ENCODE assay signal across 8 cellular contexts in genomic region chr19:660793-661426, GRCh38. TPM values are rescaled to one million over a fixed set of nuclear protein-coding genes. Genes with fewer than 3 reads are reported as not detected.
DNase-seq lines count a peak whose midpoint lies in the region; ATAC-seq, FAIRE-seq and TF ChIP-seq lines count a peak whose summit lies in the region.

No MANE protein-coding gene starts in this region.

- peaks cover 9% of the 10 kb centered on the region for H3K4me1 ChIP-seq in HEK293 (ENCODE audit: control insufficient read depth, insufficient read depth, low read length)
- no peaks in the 10 kb centered on the region for H3K4me1 ChIP-seq in iPS-18a (ENCODE audit: control insufficient read depth, low read depth, low read length)
- H3K4me1 ChIP-seq in small intestine (ENCODE audit: control insufficient read depth in 2 of 2, insufficient read depth in 1 of 2, low read depth in 1 of 2, low read length in 1 of 2), result peaks cover 10 to 15% of the 10 kb centered on the region in 2 donors

- H3K36me3 ChIP-seq in HEK293 (ENCODE audit: control insufficient read depth in 2 of 2, insufficient read depth in 1 of 2, low read length in 2 of 2) (peaks cover 0 to 42% of the 10 kb centered on the region in 2 experiments; a peak in 1 of 3 replicates), iPS-18a (ENCODE audit: control insufficient read depth, low read depth, low read length) (no peaks in the 10 kb centered on the region), small intestine (ENCODE audit: control insufficient read depth in 2 of 2, insufficient read depth in 2 of 2, low read length in 2 of 2) (peaks cover 0 to 2% of the 10 kb centered on the region in 2 donors)

- POLR2A ChIA-PET in HEK293 (lab: Yijun Ruan, JAX), result interaction anchor here (0.5 kb wide), 1 partner anchor 1130 kb away, joined by 3 read pairs; no protein-coding TSS in a partner anchor
- POLR2A ChIA-PET in activated CD8-positive, alpha-beta T cell treated with anti-CD3 and anti-CD28 coated beads, Interleukin-2, amount 10 ng/mL, durations not matched to agents 7 days and 5 days (lab: Charles Lee), result interaction anchor here (0.8 to 1.4 kb wide), 2 partner anchors 19 to 29 kb away, joined by 3 to 4 read pairs; no protein-coding TSS in a partner anchor

- peak; percentile 6 for ATAC-seq in activated CD8-positive, alpha-beta T cell treated with anti-CD3 and anti-CD28 coated beads, Interleukin-2, amount 10 ng/mL, durations not matched to agents 7 days and 5 days
- no peak for ATAC-seq in HG02571 (IDR thresholded peaks at IDR 0.05; ENCODE audit: unreplicated experiment)
- no peak for ATAC-seq in GM21717 (IDR thresholded peaks at IDR 0.05; ENCODE audit: unreplicated experiment)

- WGBS in small intestine, 3 donors, result 5 to 22% (median 13%) methylated on average over 19 to 20 of the region's 20 CpGs

- TF ChIP-seq CTCF in HEK293 (tag by site-specific recombination; IDR thresholded peaks at IDR 0.05), result no peak

- H3K27ac Mint-ChIP-seq in activated CD8-positive, alpha-beta T cell treated with anti-CD3 and anti-CD28 coated beads, Interleukin-2, amount 10 ng/mL, durations not matched to agents 7 days and 5 days, result peak overlapping the region; percentile 97

- H3K27me3 ChIP-seq in iPS-18a (ENCODE audit: control insufficient read depth, insufficient read depth, low read length) (peaks cover 4% of the 10 kb centered on the region), small intestine (ENCODE audit: control insufficient read depth in 2 of 2, insufficient read depth in 2 of 2, low read length in 2 of 2) (no peaks in the 10 kb centered on the region)

- CTCF ChIA-PET in HEK293 (lab: Yijun Ruan, JAX), result interaction anchor here (0.6 kb wide), 1 partner anchor 141 kb away, joined by 3 read pairs; no protein-coding TSS in a partner anchor
- CTCF ChIA-PET in activated CD8-positive, alpha-beta T cell treated with anti-CD3 and anti-CD28 coated beads, Interleukin-2, amount 10 ng/mL, durations not matched to agents 7 days and 5 days (lab: Charles Lee), result interaction anchor here (0.6 to 1.4 kb wide), 4 partner anchors 27 to 150 kb away, joined by 3 to 5 read pairs (median 3); no protein-coding TSS in a partner anchor

- peak overlapping the region; percentile 2; the same call in 1 of the 2 replicates for H3K4me3 ChIP-seq in HEK293 (ENCODE audit: low read depth, low read length)
- H3K4me3 ChIP-seq in iPS-18a (ENCODE audit: low read length), result no peak overlapping the region
- peak overlapping the region; percentile 34 to 95 for H3K4me3 ChIP-seq in small intestine (ENCODE audit: low read depth in 1 of 2, low read length in 2 of 2)

- H3K9ac ChIP-seq in iPS-18a (ENCODE audit: low read length), result peak overlapping the region; percentile 84

- DNase-seq in activated CD8-positive, alpha-beta T cell treated with anti-CD3 and anti-CD28 coated beads, Interleukin-2, amount 10 ng/mL, durations not matched to agents 7 days and 5 days, result peak; percentile 30
- peak; percentile 95 for DNase-seq in small intestine
- no peak for DNase-seq in stimulated activated CD4-positive, alpha-beta T cell treated with anti-CD3 and anti-CD28 coated beads, Interleukin-4, amount 100 ng/mL, for 4 hours
- no peak for DNase-seq in NCI-H1105 (lab: John Stamatoyannopoulos, UW)

- no peaks in the 10 kb centered on the region for H3K9me3 Mint-ChIP-seq in activated CD8-positive, alpha-beta T cell treated with anti-CD3 and anti-CD28 coated beads, Interleukin-2, amount 10 ng/mL, durations not matched to agents 7 days and 5 days (ENCODE audit: insufficient read depth)

- no peaks in the 10 kb centered on the region for H3K9me3 ChIP-seq in HEK293 (ENCODE audit: control insufficient read depth, insufficient read depth, low read depth, low read length)
- H3K9me3 ChIP-seq in iPS-18a (ENCODE audit: control insufficient read depth, low read depth, low read length), result no peaks in the 10 kb centered on the region
- no peaks in the 10 kb centered on the region for H3K9me3 ChIP-seq in small intestine (ENCODE audit: control insufficient read depth, low read depth)

- H3K27ac ChIP-seq in HEK293 (ENCODE audit: extremely low read depth, low read depth, low read length), result peak overlapping the region; percentile 94
- H3K27ac ChIP-seq in iPS-18a (ENCODE audit: low read length), result no peak overlapping the region
- H3K27ac ChIP-seq in small intestine (ENCODE audit: low read depth in 1 of 2, low read length in 1 of 2), result peak overlapping the region; percentile 96 to 97

- peak overlapping the region; percentile 98 for H3K4me3 Mint-ChIP-seq in activated CD8-positive, alpha-beta T cell treated with anti-CD3 and anti-CD28 coated beads, Interleukin-2, amount 10 ng/mL, durations not matched to agents 7 days and 5 days

- H3K36me3 Mint-ChIP-seq in activated CD8-positive, alpha-beta T cell treated with anti-CD3 and anti-CD28 coated beads, Interleukin-2, amount 10 ng/mL, durations not matched to agents 7 days and 5 days (ENCODE audit: low read depth), result peaks cover 26% of the 10 kb centered on the region

- peaks cover 50% of the 10 kb centered on the region for H3K4me1 Mint-ChIP-seq in activated CD8-positive, alpha-beta T cell treated with anti-CD3 and anti-CD28 coated beads, Interleukin-2, amount 10 ng/mL, durations not matched to agents 7 days and 5 days (ENCODE audit: low read depth)

- no peak for FAIRE-seq in small intestine (lab: Jason Lieb, UNC)

- H3K27me3 Mint-ChIP-seq in activated CD8-positive, alpha-beta T cell treated with anti-CD3 and anti-CD28 coated beads, Interleukin-2, amount 10 ng/mL, durations not matched to agents 7 days and 5 days (ENCODE audit: low read depth), result no peaks in the 10 kb centered on the region

TF ChIP-seq in HEK293, 187 proteins besides CTCF, POLR2A, EP300 and RAD21:
- TF ChIP-seq ZNF311 (tag by site-specific recombination; IDR thresholded peaks at IDR 0.05; ENCODE audit: borderline replicate concordance) (no peak), IKZF3 (tag by site-specific recombination; IDR thresholded peaks at IDR 0.05) (no peak), ZNF121 (tag by site-specific recombination; IDR thresholded peaks at IDR 0.05) (no peak), ZNF18 (tag by site-specific recombination; IDR thresholded peaks at IDR 0.05) (no peak), ZXDB (tag by site-specific recombination; IDR thresholded peaks at IDR 0.05) (peak; percentile 88), ZNF639 (tag by site-specific recombination; IDR thresholded peaks at IDR 0.05) (no peak), ZNF16 (tag by site-specific recombination; IDR thresholded peaks at IDR 0.05; ENCODE audit: low read depth) (no peak), ZNF791 (tag by site-specific recombination; IDR thresholded peaks at IDR 0.05) (no peak), ZNF529 (tag by site-specific recombination; IDR thresholded peaks at IDR 0.05; ENCODE audit: insufficient replicate concordance) (no peak), ZIC2 (tag by site-specific recombination; IDR thresholded peaks at IDR 0.05) (peak; percentile 68), ZNF211 (tag by site-specific recombination; IDR thresholded peaks at IDR 0.05; ENCODE audit: low read depth) (no peak)

RNA-seq across cellular contexts. Expression of gene RNF126, which starts 2.1 kb away (rescaled TPM):
- 10 to 100 TPM; 71.3 to 78.4 TPM for total RNA-seq in activated CD8-positive, alpha-beta T cell treated with anti-CD3 and anti-CD28 coated beads, Interleukin-2, amount 10 ng/mL, durations not matched to agents 7 days and 5 days
- polyA plus RNA-seq in small intestine, result 10 to 100 TPM; 54.4 to 60.2 (median 56.5) TPM

RNA-seq across cellular contexts. Expression of gene FSTL3, which starts 15.3 kb away (rescaled TPM):
- 1 to 10 TPM; 2.2 to 3.0 TPM for total RNA-seq in activated CD8-positive, alpha-beta T cell treated with anti-CD3 and anti-CD28 coated beads, Interleukin-2, amount 10 ng/mL, durations not matched to agents 7 days and 5 days
- 10 to 100 TPM in 1 of 3 donors, 1 to 10 TPM in 2; 4.0 to 30.0 (median 5.4) TPM for polyA plus RNA-seq in small intestine

RNA-seq across cellular contexts. Expression of gene FGF22, which starts 21.2 kb away (rescaled TPM):
- not detected for total RNA-seq in activated CD8-positive, alpha-beta T cell treated with anti-CD3 and anti-CD28 coated beads, Interleukin-2, amount 10 ng/mL, durations not matched to agents 7 days and 5 days
- under 1 TPM in 1 of 3 donors, not detected in 2; 0.30 TPM for polyA plus RNA-seq in small intestine

RNA-seq across cellular contexts. Expression of gene POLRMT, which starts 27.6 kb away (rescaled TPM):
- 10 to 100 TPM; 50.6 to 51.0 TPM for total RNA-seq in activated CD8-positive, alpha-beta T cell treated with anti-CD3 and anti-CD28 coated beads, Interleukin-2, amount 10 ng/mL, durations not matched to agents 7 days and 5 days
- 100 to 1,000 TPM in 1 of 3 donors, 10 to 100 TPM in 2; 74.1 to 153 (median 99.4) TPM for polyA plus RNA-seq in small intestine

RNA-seq across cellular contexts. Expression of gene PRSS57, which starts 34.3 kb away (rescaled TPM):
- not detected for total RNA-seq in activated CD8-positive, alpha-beta T cell treated with anti-CD3 and anti-CD28 coated beads, Interleukin-2, amount 10 ng/mL, durations not matched to agents 7 days and 5 days
- not detected for polyA plus RNA-seq in small intestine

Comparison
In these comparisons a context has a peak if more than half of its experiments do, and no peak if none do; other contexts are left out.
1. DNase-seq: peak in activated CD8-positive, alpha-beta T cell treated with anti-CD3 and anti-CD28 coated beads, Interleukin-2, amount 10 ng/mL, durations not matched to agents 7 days and 5 days (single experiment) and small intestine (single experiment); none in stimulated activated CD4-positive, alpha-beta T cell treated with anti-CD3 and anti-CD28 coated beads, Interleukin-4, amount 100 ng/mL, for 4 hours (0 of 2) and NCI-H1105 (single experiment).